8 cellular contexts compared by ENCODE assay signal in the genomic region with DNA sequence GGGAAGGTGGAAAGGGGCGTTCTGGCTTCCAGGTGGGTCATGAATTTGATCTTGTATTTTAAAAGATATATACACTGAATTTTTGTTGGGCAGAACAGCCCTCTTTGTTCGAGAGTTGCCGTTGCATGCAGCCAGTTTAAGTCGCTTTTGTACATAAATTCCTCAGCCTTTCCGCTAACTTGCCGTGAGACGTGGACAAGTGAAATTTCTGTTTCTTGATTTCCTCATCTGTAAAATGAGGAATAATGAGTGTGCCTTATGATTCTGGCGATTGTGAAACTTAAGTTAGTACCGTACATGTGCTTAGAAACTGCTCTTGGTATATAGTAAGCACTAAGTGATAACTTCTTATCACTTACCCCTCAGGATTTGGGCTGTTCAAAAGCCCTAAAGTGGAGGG. TPM values are rescaled to one million over a fixed set of nuclear protein-coding genes. Genes with fewer than 3 reads are reported as not detected.
DNase-seq lines count a peak whose midpoint lies in the region; ATAC-seq and TF ChIP-seq lines count a peak whose summit lies in the region.

No MANE protein-coding gene starts in this region.

- peak overlapping the region; percentile 83 for H3K27ac ChIP-seq in VCaP

- peaks cover 5% of the 10 kb centered on the region for H3K9me3 Mint-ChIP-seq in glutamatergic neuron (ENCODE audit: unreplicated experiment)

- no peak for TF ChIP-seq CTCF in VCaP (conservative IDR thresholded peaks at IDR 0.05)
- TF ChIP-seq CTCF in glutamatergic neuron (IDR thresholded peaks at IDR 0.05; ENCODE audit: partially characterized antibody, unreplicated experiment), result no peak

- in situ Hi-C loops in ACHN (cut with HindIII; ENCODE audit: low pct_ligation_motif_present, low pct_unique_long_range_greater_than_20kb, low sequenced_read_pairs), result no loop called here

- DNase-seq in ACHN (peak; percentile 21), HCEC 1CT (peak; percentile 54), glutamatergic neuron (no peak), amniotic stem cell (lab: John Stamatoyannopoulos, UW) (no peak)
- no peak for DNase-seq in stimulated activated CD4-positive, alpha-beta T cell treated with anti-CD3 and anti-CD28 coated beads, Interleukin-2, amount 100 ng/mL, for 24 hours

- peak overlapping the region; percentile 92 for H3K4me3 Mint-ChIP-seq in glutamatergic neuron (ENCODE audit: unreplicated experiment)

- no peaks in the 10 kb centered on the region for H3K27me3 ChIP-seq in skeletal muscle satellite cell (ENCODE audit: control insufficient read depth, insufficient read depth, low read length)

- peak overlapping the region; percentile 96 for H3K9ac ChIP-seq in skeletal muscle satellite cell (ENCODE audit: low read depth, low read length)

- H3K4me3 ChIP-seq in skeletal muscle satellite cell (ENCODE audit: low read length), result peak overlapping the region; percentile 88

- H3K27ac Mint-ChIP-seq in glutamatergic neuron (ENCODE audit: unreplicated experiment), result peak overlapping the region; percentile 71

- H3K36me3 ChIP-seq in skeletal muscle satellite cell (ENCODE audit: insufficient read depth, low read length), result peaks cover 5% of the 10 kb centered on the region

- H3K27me3 Mint-ChIP-seq in glutamatergic neuron (ENCODE audit: unreplicated experiment), result no peaks in the 10 kb centered on the region

- peaks cover 16% of the 10 kb centered on the region for H3K4me1 Mint-ChIP-seq in glutamatergic neuron (ENCODE audit: low read depth, unreplicated experiment)

- H3K9me3 ChIP-seq in skeletal muscle satellite cell (replicated peaks; ENCODE audit: low read length), result no peaks in the 10 kb centered on the region

- no peak for ATAC-seq in HG02938 (IDR thresholded peaks at IDR 0.05; ENCODE audit: unreplicated experiment)

- peaks cover 17% of the 10 kb centered on the region for H3K4me1 ChIP-seq in skeletal muscle satellite cell (ENCODE audit: control insufficient read depth, insufficient read depth, low read length)

- H3K36me3 Mint-ChIP-seq in glutamatergic neuron (ENCODE audit: unreplicated experiment), result no peaks in the 10 kb centered on the region

- peak overlapping the region; percentile 98 for H3K4me2 ChIP-seq in skeletal muscle satellite cell (ENCODE audit: low read length)

RNA-seq across cellular contexts. Expression of gene CCNJ, which starts 1.3 kb away (rescaled TPM):
- 42.9 TPM for total RNA-seq in glutamatergic neuron (ENCODE audit: unreplicated experiment)
- 5.1 and 5.9 TPM in 2 replicates for total RNA-seq in skeletal muscle satellite cell (2012; rRNA removed)

Comparison
In these comparisons a context has a peak if more than half of its experiments do, and no peak if none do; other contexts are left out.
1. DNase-seq: peak in ACHN (single experiment) and HCEC 1CT (single experiment); none in glutamatergic neuron (single experiment), stimulated activated CD4-positive, alpha-beta T cell treated with anti-CD3 and anti-CD28 coated beads, Interleukin-2, amount 100 ng/mL, for 24 hours (0 of 2) and amniotic stem cell (single experiment).